ENCODE assay signal across 7 cellular contexts in genomic region chr1:16039871-16040270, GRCh38. TPM values are rescaled to one million over a fixed set of nuclear protein-coding genes. Genes with fewer than 3 reads are reported as not detected.
"Had no signal": no experiment of that assay in that cellular context is flagged by ENCODE, and none has a peak within 500 bp of the region (broad histone marks: within the 10 kb centered on the region; RNA-seq: fewer than 3 reads in every experiment).

No MANE protein-coding gene starts in this region.

RNA-seq across cellular contexts. Expression of gene CLCNKB, which starts 3.7 kb away (rescaled TPM):
- total RNA-seq: OCI-LY7, RPMI7951, SJCRH30 had no signal

RNA-seq across cellular contexts. Expression of gene CLCNKA, which starts 18.0 kb away (rescaled TPM):
- total RNA-seq: NCI-H460, OCI-LY7, SK-MEL-5 had no signal

RNA-seq across cellular contexts. Expression of gene HSPB7, which starts 22.0 kb away (rescaled TPM):
- total RNA-seq: NCI-H460, OCI-LY7, PC-9 had no signal

RNA-seq across cellular contexts. Expression of gene FAM131C, which starts 33.6 kb away (rescaled TPM):
- total RNA-seq: OCI-LY7, RPMI7951, SJCRH30 had no signal

RNA-seq across cellular contexts. Expression of gene SRARP, which starts 35.8 kb away (rescaled TPM):
- total RNA-seq: M059J, NCI-H460, OCI-LY7, PC-9, RPMI7951, SJCRH30, SK-MEL-5 had no signal
